In genomic region chr5:151178372-151178771, GRCh38 we compare ENCODE assay signal across 1 cellular context.
TF ChIP-seq lines count a peak whose summit lies in the region.

No MANE protein-coding gene starts in this region.

TF ChIP-seq in HepG2, 621 proteins besides CTCF, POLR2A, EP300 and RAD21:
- TF ChIP-seq ZNF761 (CRISPR knock-in tag; conservative IDR thresholded peaks at IDR 0.05) (no peak), ZNF780A (CRISPR knock-in tag; IDR thresholded peaks at IDR 0.05) (no peak)
